27 cellular contexts compared by ENCODE assay signal in genomic region chr19:5367530-5368133, GRCh38.
"Had no signal": no experiment of that assay in that cellular context is flagged by ENCODE, and none has a peak within 500 bp of the region (broad histone marks: within the 10 kb centered on the region; RNA-seq: fewer than 3 reads in every experiment).

No MANE protein-coding gene starts in this region.

- FAIRE-seq: urothelium cell line had no signal

- ATAC-seq: stimulated activated effector memory CD8-positive, alpha-beta T cell treated with anti-CD3 and anti-CD28 coated beads, Interleukin-12 subunit alpha, Interleukin-12 subunit beta, amount 100 ng/mL, for 72 hours; stimulated activated memory B cell treated with anti-CD40 and anti-IgM and Interleukin-4, amounts not matched to agents 10 μg/mL and 1 μg/mL and 100 μg/mL, for 72 hours; stimulated activated naive B cell treated with anti-CD40 and anti-IgM and Interleukin-4, amounts not matched to agents 10 μg/mL and 1 μg/mL and 100 μg/mL, for 72 hours; stimulated activated naive CD8-positive, alpha-beta T cell treated with anti-CD3 and anti-CD28 coated beads, Interleukin-15, amount 100 ng/mL, for 72 hours; stimulated activated naive CD8-positive, alpha-beta T cell treated with anti-CD3 and anti-CD28 coated beads, Interleukin-15, Interleukin-2, amounts not matched to agents 100 U/mL and 50 U/mL, for 24 hours; upper lobe of right lung had no signal

- H3K36me3 ChIP-seq: stomach, suprapubic skin, thoracic aorta, thyroid gland, tibial artery, tibial nerve, transverse colon, upper lobe of left lung, upper lobe of right lung, uterus, vagina had no signal

- H3K4me3 ChIP-seq: stomach, suprapubic skin, testis, thoracic aorta, thyroid gland, tibial artery, tibial nerve, transverse colon, upper lobe of left lung, upper lobe of right lung, uterus, vagina had no signal

- H3K27me3 ChIP-seq: testis, thyroid gland, transverse colon, upper lobe of left lung, upper lobe of right lung, uterus, vagina had no signal

- DNase-seq: stimulated activated CD4-positive, alpha-beta T cell treated with anti-CD3 and anti-CD28 coated beads, Interleukin-2, amount 100 ng/mL, for 48 hours; stimulated activated CD4-positive, alpha-beta T cell treated with anti-CD3 and anti-CD28 coated beads, Interleukin-4, amount 100 ng/mL, for 1 hour; stimulated activated CD4-positive, alpha-beta T cell treated with anti-CD3 and anti-CD28 coated beads, Interleukin-4, amount 100 ng/mL, for 24 hours; stimulated activated CD4-positive, alpha-beta T cell treated with anti-CD3 and anti-CD28 coated beads, Interleukin-4, amount 100 ng/mL, for 4 hours; stimulated activated CD8-positive, alpha-beta memory T cell treated with anti-CD3 and anti-CD28 coated beads, Interleukin-4, amount 100 ng/mL, for 48 hours; stimulated activated naive B cell treated with anti-CD40 and anti-IgM and Interleukin-4, amounts not matched to agents 10 μg/mL and 1 μg/mL and 100 μg/mL, for 72 hours; stimulated activated naive CD4-positive, alpha-beta T cell; stimulated activated naive CD4-positive, alpha-beta T cell treated with Interleukin-2 at 50 U/mL for 16 hours; stimulated activated naive CD8-positive, alpha-beta T cell treated with anti-CD3 and anti-CD28 coated beads, Interleukin-15, amount 100 ng/mL, for 72 hours; stimulated activated naive CD8-positive, alpha-beta T cell treated with anti-CD3 and anti-CD28 coated beads, Interleukin-15, Interleukin-2, amounts not matched to agents 100 U/mL and 50 U/mL, for 24 hours; stomach; substantia nigra; testis; thyroid gland; tibial artery; transverse colon; trophoblast cell; upper lobe of left lung; upper lobe of right lung; uterus had no signal

- H3K27ac ChIP-seq: stomach, suprapubic skin, testis, thoracic aorta, thyroid gland, tibial artery, tibial nerve, transverse colon, upper lobe of left lung, upper lobe of right lung, uterus, vagina had no signal

- H3K9me3 ChIP-seq: stomach, suprapubic skin, testis, thoracic aorta, thyroid gland, tibial artery, tibial nerve, transverse colon, upper lobe of left lung, upper lobe of right lung, uterus, vagina had no signal

- H3K4me1 ChIP-seq: stomach, suprapubic skin, testis, thyroid gland, tibial artery, tibial nerve, transverse colon, upper lobe of left lung, upper lobe of right lung, uterus, vagina had no signal
